In the genomic region with DNA sequence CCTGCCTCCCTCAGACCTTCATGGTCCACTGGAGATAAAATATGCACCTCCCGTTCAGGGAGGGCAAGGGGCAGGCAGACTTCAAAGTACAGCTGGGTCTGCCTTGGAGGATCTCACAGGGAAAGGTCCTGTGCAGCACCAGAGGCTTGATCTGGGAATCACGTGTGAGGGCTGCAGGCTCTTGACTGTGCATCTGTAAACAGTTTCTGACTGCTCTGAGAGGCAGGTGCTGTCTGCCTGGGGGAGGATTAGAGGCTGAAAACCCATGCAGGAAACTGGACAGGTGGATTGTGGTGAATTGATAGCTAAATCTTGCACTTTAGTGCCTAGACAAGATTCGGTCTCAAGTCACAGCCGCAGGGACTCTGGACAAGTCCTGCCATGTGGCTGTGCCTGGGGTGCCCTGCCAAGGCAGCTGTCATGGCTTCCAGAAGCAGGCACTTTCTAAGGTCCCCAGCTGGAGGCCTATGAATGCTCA, we compare ENCODE assay signal across 14 cellular contexts.
DNase-seq lines count a peak whose midpoint lies in the region; ATAC-seq and TF ChIP-seq lines count a peak whose summit lies in the region.
"Had no signal": no experiment of that assay in that cellular context is flagged by ENCODE, and none has a peak within 500 bp of the region (broad histone marks: within the 10 kb centered on the region; RNA-seq: fewer than 3 reads in every experiment).

No MANE protein-coding gene starts in this region.

- H3K27me3 ChIP-seq in DND-41 (ENCODE audit: insufficient read depth, low read length, poor library complexity), result no peaks in the 10 kb centered on the region
- no peaks in the 10 kb centered on the region for H3K27me3 ChIP-seq in neural progenitor cell
- H3K27me3 ChIP-seq in mesenchymal stem cell (ENCODE audit: control insufficient read depth in 1 of 2, insufficient read depth in 1 of 2, low read length in 2 of 2), result no peaks in the 10 kb centered on the region
- H3K27me3 ChIP-seq: suprapubic skin had no signal

- H3K4ac ChIP-seq in mesenchymal stem cell (ENCODE audit: low read depth in 1 of 2, low read length in 2 of 2), result no peak overlapping the region

- peaks cover 2% of the 10 kb centered on the region for H3K27me3 Mint-ChIP-seq in neural progenitor cell (ENCODE audit: insufficient read depth, low read depth)
- peaks cover 19 to 24% of the 10 kb centered on the region in 2 donors for H3K27me3 Mint-ChIP-seq in natural killer cell treated with Interleukin-12 subunit alpha and Interleukin-12 subunit beta and Interleukin-15 and Interleukin-18, amount 100 ng/mL, for 72 hours

- H3K27ac Mint-ChIP-seq in neural progenitor cell, result no peak overlapping the region
- no peak overlapping the region for H3K27ac Mint-ChIP-seq in natural killer cell treated with Interleukin-12 subunit alpha and Interleukin-12 subunit beta and Interleukin-15 and Interleukin-18, amount 100 ng/mL, for 72 hours
- H3K27ac Mint-ChIP-seq: activated CD4-positive, alpha-beta memory T cell treated with anti-CD3 and anti-CD28 coated beads for 36 hours; B cell had no signal

- H3K9me3 ChIP-seq in DND-41 (ENCODE audit: insufficient read depth, low read length, severe bottlenecking) (no peaks in the 10 kb centered on the region), neural progenitor cell (ENCODE audit: low read depth) (no peaks in the 10 kb centered on the region), mesenchymal stem cell (ENCODE audit: control insufficient read depth, low read length) (no peaks in the 10 kb centered on the region)
- H3K9me3 ChIP-seq: suprapubic skin had no signal

- DNase-seq in DND-41 (peak; percentile 28), NCI-H2029 (lab: John Stamatoyannopoulos, UW) (peak; percentile 72), NCI-H774 (lab: John Stamatoyannopoulos, UW) (peak; percentile 72), neural progenitor cell (ENCODE audit: low spot score) (peak; percentile 20), mesenchymal stem cell (no peak)
- no peak for DNase-seq in natural killer cell treated with Interleukin-12 subunit alpha and Interleukin-12 subunit beta and Interleukin-15 and Interleukin-18, amount 100 ng/mL, for 72 hours (ENCODE audit: low spot score)
- DNase-seq: activated CD4-positive, alpha-beta memory T cell treated with anti-CD3 and anti-CD28 coated beads for 36 hours; EL; erythroblast had no signal

- no peaks in the 10 kb centered on the region for H3K36me3 Mint-ChIP-seq in neural progenitor cell
- H3K36me3 Mint-ChIP-seq in natural killer cell treated with Interleukin-12 subunit alpha and Interleukin-12 subunit beta and Interleukin-15 and Interleukin-18, amount 100 ng/mL, for 72 hours, result peaks cover 4% of the 10 kb centered on the region
- H3K36me3 Mint-ChIP-seq: activated CD4-positive, alpha-beta memory T cell treated with anti-CD3 and anti-CD28 coated beads for 36 hours had no signal

- H3K23ac ChIP-seq in mesenchymal stem cell (ENCODE audit: low read length in 2 of 2), result no peak overlapping the region

- no peak overlapping the region for H2BK15ac ChIP-seq in mesenchymal stem cell (ENCODE audit: low read depth, poor library complexity, severe bottlenecking)

- H2BK12ac ChIP-seq in mesenchymal stem cell (ENCODE audit: low read length in 2 of 2), result no peak overlapping the region

- peaks cover 48% of the 10 kb centered on the region for H3K4me1 Mint-ChIP-seq in neural progenitor cell
- no peaks in the 10 kb centered on the region for H3K4me1 Mint-ChIP-seq in natural killer cell treated with Interleukin-12 subunit alpha and Interleukin-12 subunit beta and Interleukin-15 and Interleukin-18, amount 100 ng/mL, for 72 hours (ENCODE audit: low read depth in 2 of 2)
- H3K4me1 Mint-ChIP-seq: B cell had no signal

- peaks cover 2% of the 10 kb centered on the region for H3K9me3 Mint-ChIP-seq in neural progenitor cell
- H3K9me3 Mint-ChIP-seq in natural killer cell treated with Interleukin-12 subunit alpha and Interleukin-12 subunit beta and Interleukin-15 and Interleukin-18, amount 100 ng/mL, for 72 hours, result peaks cover 2% of the 10 kb centered on the region
- H3K9me3 Mint-ChIP-seq: activated CD4-positive, alpha-beta memory T cell treated with anti-CD3 and anti-CD28 coated beads for 36 hours had no signal

- no peak overlapping the region for H2AFZ ChIP-seq in DND-41 (ENCODE audit: low read depth, low read length)
- H2AFZ ChIP-seq in neural progenitor cell (replicated peaks), result no peak overlapping the region
- no peak overlapping the region for H2AFZ ChIP-seq in mesenchymal stem cell (ENCODE audit: low read depth, low read length)

- H3K18ac ChIP-seq in mesenchymal stem cell (ENCODE audit: low read depth in 1 of 2, low read length in 2 of 2), result no peak overlapping the region

- peaks cover 13% of the 10 kb centered on the region for H3K4me1 ChIP-seq in DND-41 (ENCODE audit: insufficient read depth, low read length)
- peaks cover 16% of the 10 kb centered on the region for H3K4me1 ChIP-seq in neural progenitor cell
- H3K4me1 ChIP-seq in mesenchymal stem cell (ENCODE audit: control insufficient read depth, insufficient read depth, low read depth, low read length), result peaks cover 3% of the 10 kb centered on the region
- H3K4me1 ChIP-seq: suprapubic skin had no signal

- no peak overlapping the region for H4K8ac ChIP-seq in mesenchymal stem cell (ENCODE audit: low read length)

- H3K79me2 ChIP-seq in DND-41 (ENCODE audit: insufficient read depth, low read length), result no peaks in the 10 kb centered on the region
- H3K79me2 ChIP-seq in neural progenitor cell (ENCODE audit: low read depth), result no peaks in the 10 kb centered on the region

- WGBS in mesenchymal stem cell, result 49% methylated on average over 4 of the region's 4 CpGs

- ATAC-seq in DND-41 (ENCODE audit: insufficient read depth, low read depth) (peak; percentile 83), GM21619 (IDR thresholded peaks at IDR 0.05; ENCODE audit: unreplicated experiment) (no peak), GM21576 (IDR thresholded peaks at IDR 0.05; ENCODE audit: unreplicated experiment) (no peak)
- no peak for ATAC-seq in natural killer cell treated with Interleukin-12 subunit alpha and Interleukin-12 subunit beta and Interleukin-15 and Interleukin-18, amount 100 ng/mL, for 72 hours
- ATAC-seq: left lobe of liver had no signal

- H3K9ac ChIP-seq in DND-41 (ENCODE audit: low read depth, low read length), result no peak overlapping the region
- no peak overlapping the region for H3K9ac ChIP-seq in neural progenitor cell
- no peak overlapping the region for H3K9ac ChIP-seq in mesenchymal stem cell (ENCODE audit: low read length)

- no peak for TF ChIP-seq CTCF in DND-41 (IDR thresholded peaks at IDR 0.05; ENCODE audit: borderline replicate concordance, extremely low read depth, low read length, poor library complexity, severe bottlenecking)
- TF ChIP-seq CTCF in neural progenitor cell (IDR thresholded peaks at IDR 0.05), result no peak

- H3K27ac ChIP-seq in DND-41 (ENCODE audit: low read length) (no peak overlapping the region), neural progenitor cell (no peak overlapping the region), mesenchymal stem cell (ENCODE audit: low read length, poor library complexity, severe bottlenecking) (no peak overlapping the region)
- H3K27ac ChIP-seq: suprapubic skin had no signal

- no peak overlapping the region for H2AK5ac ChIP-seq in mesenchymal stem cell (ENCODE audit: low read length, severe bottlenecking)

- no peak overlapping the region for H4K91ac ChIP-seq in mesenchymal stem cell (ENCODE audit: low read length)

- no peak overlapping the region for H3K14ac ChIP-seq in mesenchymal stem cell (ENCODE audit: low read length in 2 of 2)

- H4K20me1 ChIP-seq in DND-41 (ENCODE audit: insufficient read depth, low read length) (no peaks in the 10 kb centered on the region), neural progenitor cell (ENCODE audit: low read depth) (no peaks in the 10 kb centered on the region)

- H3K4me3 ChIP-seq in DND-41 (ENCODE audit: low read depth in 1 of 2, low read length in 2 of 2) (no peak overlapping the region), neural progenitor cell (no peak overlapping the region), mesenchymal stem cell (ENCODE audit: insufficient read depth in 1 of 2, low read depth in 1 of 2, low read length in 2 of 2) (no peak overlapping the region)
- H3K4me3 ChIP-seq: suprapubic skin had no signal

- H3K4me2 ChIP-seq in DND-41 (ENCODE audit: insufficient read depth, low read length), result no peak overlapping the region
- H3K4me2 ChIP-seq in neural progenitor cell, result no peak overlapping the region
- H3K4me2 ChIP-seq in mesenchymal stem cell (ENCODE audit: low read length, poor library complexity, severe bottlenecking), result no peak overlapping the region

- no peaks in the 10 kb centered on the region for H3F3A ChIP-seq in neural progenitor cell (ENCODE audit: low read depth)

- H3K4me3 Mint-ChIP-seq in neural progenitor cell, result peak overlapping the region; percentile 21
- no peak overlapping the region for H3K4me3 Mint-ChIP-seq in natural killer cell treated with Interleukin-12 subunit alpha and Interleukin-12 subunit beta and Interleukin-15 and Interleukin-18, amount 100 ng/mL, for 72 hours
- H3K4me3 Mint-ChIP-seq: activated CD4-positive, alpha-beta memory T cell treated with anti-CD3 and anti-CD28 coated beads for 36 hours; B cell had no signal

- H2BK120ac ChIP-seq in mesenchymal stem cell (ENCODE audit: low read depth, low read length), result no peak overlapping the region

- H2BK5ac ChIP-seq in mesenchymal stem cell (ENCODE audit: low read depth, low read length, poor library complexity, severe bottlenecking), result no peak overlapping the region

- H3K36me3 ChIP-seq in DND-41 (ENCODE audit: insufficient read depth, low read length), result no peaks in the 10 kb centered on the region
- no peaks in the 10 kb centered on the region for H3K36me3 ChIP-seq in neural progenitor cell
- no peaks in the 10 kb centered on the region for H3K36me3 ChIP-seq in mesenchymal stem cell (ENCODE audit: control insufficient read depth in 1 of 2, insufficient read depth in 2 of 2, low read depth in 1 of 2, low read length in 2 of 2)
- H3K36me3 ChIP-seq: suprapubic skin had no signal

- no peaks in the 10 kb centered on the region for H3K79me1 ChIP-seq in mesenchymal stem cell (replicated peaks; ENCODE audit: low read length, poor library complexity, severe bottlenecking)

Comparison
In these comparisons a context has a peak if more than half of its experiments do, and no peak if none do; other contexts are left out.
1. DNase-seq: peak in DND-41 (single experiment), NCI-H2029 (single experiment), NCI-H774 (single experiment) and neural progenitor cell (single experiment); none in mesenchymal stem cell (single experiment) and natural killer cell treated with Interleukin-12 subunit alpha and Interleukin-12 subunit beta and Interleukin-15 and Interleukin-18, amount 100 ng/mL, for 72 hours (single experiment).